ENCODE assay signal across 17 cellular contexts in the genomic region with DNA sequence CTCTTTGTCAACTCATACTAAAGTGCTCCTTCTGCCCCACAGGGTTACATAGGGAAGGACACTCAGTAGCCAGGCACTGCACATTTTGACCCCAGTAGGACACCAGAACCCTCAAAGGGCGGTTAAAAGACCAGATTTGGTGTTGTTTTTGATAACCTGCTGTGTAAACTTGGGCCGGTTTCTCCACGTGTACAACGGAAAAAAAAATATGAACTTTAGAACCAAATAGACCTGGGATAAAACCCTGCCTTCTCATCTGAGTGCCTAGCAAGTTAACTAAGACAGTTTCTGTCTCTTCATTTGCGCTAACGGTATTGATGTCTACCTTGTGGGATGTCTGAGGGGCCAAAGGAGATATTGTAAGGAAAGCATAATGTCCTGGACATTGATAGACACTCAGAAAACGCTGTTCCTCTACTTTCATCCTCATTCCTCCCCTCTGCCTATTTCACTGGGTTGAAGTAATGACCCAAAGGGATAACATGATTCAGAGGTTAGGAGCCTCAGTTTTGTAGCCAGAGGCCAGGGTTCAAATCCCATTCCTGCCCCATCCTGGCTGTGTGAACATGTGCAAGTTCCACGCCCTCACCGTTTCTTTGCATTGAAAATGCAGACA.
"Had no signal": no experiment of that assay in that cellular context is flagged by ENCODE, and none has a peak within 500 bp of the region (broad histone marks: within the 10 kb centered on the region; RNA-seq: fewer than 3 reads in every experiment).

No MANE protein-coding gene starts in this region.

- DNase-seq: activated CD4-positive, alpha-beta T cell treated with anti-CD3 and anti-CD28 coated beads, Interleukin-2, amount 50 U/mL, for 48 hours; activated CD8-positive, alpha-beta memory T cell treated with anti-CD3 and anti-CD28 coated beads, Interleukin-2, amount 10 ng/mL, durations not matched to agents 7 days and 5 days; activated gamma-delta T cell; activated T-cell treated with anti-CD3 and anti-CD28 coated beads, Interleukin-2, amount 50 U/mL, for 24 hours; effector memory CD4-positive, alpha-beta T cell; gastrocnemius medialis; heart right ventricle; kidney glomerular epithelial cell; lower lobe of right lung; naive thymus-derived CD8-positive, alpha-beta T cell; stimulated activated CD4-positive, alpha-beta T cell treated with anti-CD3 and anti-CD28 coated beads, Interleukin-2, amount 100 ng/mL, for 48 hours; stimulated activated naive CD4-positive, alpha-beta T cell treated with Interleukin-2 at 50 U/mL for 16 hours; trophoblast cell had no signal

- H3K4me3 ChIP-seq: coronary artery, gastrocnemius medialis, heart right ventricle, lower lobe of right lung, SK-N-MC had no signal

- H3K36me3 ChIP-seq: gastrocnemius medialis, heart right ventricle, lower lobe of right lung had no signal

- H3K27ac ChIP-seq: coronary artery, epithelial cell of prostate, gastrocnemius medialis, heart right ventricle, lower lobe of right lung, SK-N-MC had no signal

- H3K27me3 ChIP-seq: gastrocnemius medialis, heart right ventricle had no signal

- ATAC-seq: activated CD4-positive, CD25-positive, alpha-beta regulatory T cell treated with anti-CD3 and anti-CD28 coated beads, Interleukin-2, amount 50 U/mL, for 24 hours; activated CD8-positive, alpha-beta memory T cell treated with anti-CD3 and anti-CD28 coated beads, Interleukin-2, amount 10 ng/mL, durations not matched to agents 7 days and 5 days; gastrocnemius medialis; lower lobe of right lung; naive thymus-derived CD8-positive, alpha-beta T cell had no signal

- H3K9me3 ChIP-seq: gastrocnemius medialis, heart right ventricle, lower lobe of right lung had no signal

- H3K27me3 Mint-ChIP-seq: activated CD8-positive, alpha-beta memory T cell treated with anti-CD3 and anti-CD28 coated beads, Interleukin-2, amount 10 ng/mL, durations not matched to agents 7 days and 5 days; activated T-cell treated with anti-CD3 and anti-CD28 coated beads, Interleukin-2, amount 50 U/mL, for 24 hours; naive thymus-derived CD8-positive, alpha-beta T cell had no signal

- H3K4me3 Mint-ChIP-seq: activated CD8-positive, alpha-beta memory T cell treated with anti-CD3 and anti-CD28 coated beads, Interleukin-2, amount 10 ng/mL, durations not matched to agents 7 days and 5 days; activated T-cell treated with anti-CD3 and anti-CD28 coated beads, Interleukin-2, amount 50 U/mL, for 24 hours had no signal

- H3K36me3 Mint-ChIP-seq: naive thymus-derived CD8-positive, alpha-beta T cell had no signal
